Comparison of ENCODE assay signal across 8 cellular contexts in genomic region chr11:64230985-64231365, GRCh38. TPM values are rescaled to one million over a fixed set of nuclear protein-coding genes. Genes with fewer than 3 reads are reported as not detected.
DNase-seq lines count a peak whose midpoint lies in the region; ATAC-seq, FAIRE-seq and TF ChIP-seq lines count a peak whose summit lies in the region.

No MANE protein-coding gene starts in this region.

- no peaks in the 10 kb centered on the region for H3K27me3 ChIP-seq in HL-60 (ENCODE audit: insufficient read depth, poor library complexity, severe bottlenecking)

- no peak for FAIRE-seq in frontal cortex (lab: Jason Lieb, UNC)

- H3K27me3 Mint-ChIP-seq in memory B cell: no peaks in the 10 kb centered on the region

- DNase-seq in HL-60 (ENCODE audit: low read depth in 1 of 2, low spot score in 1 of 2) (peak in 1 of 2 experiments; percentile 72), memory B cell (ENCODE audit: low spot score in 2 of 2) (no peak), frontal cortex (ENCODE audit: low spot score in 2 of 2) (no peak)
- DNase-seq in activated CD4-positive, CD25-positive, alpha-beta regulatory T cell (lab: John Stamatoyannopoulos, UW): no peak

- H3K27ac ChIP-seq in 22Rv1 (peak overlapping the region; percentile 73), HL-60 (replicated peaks) (peak overlapping the region; percentile 79), angular gyrus (ENCODE audit: low read depth, low read length) (peak overlapping the region; percentile 96)

- H3K4me3 ChIP-seq in HL-60 (replicated peaks; ENCODE audit: insufficient read depth, low read length): peak overlapping the region; percentile 73

- TF ChIP-seq CTCF in 22Rv1 (IDR thresholded peaks at IDR 0.05) (no peak), HL-60 (IDR thresholded peaks at IDR 0.05; ENCODE audit: insufficient read depth, low read length) (no peak)

- H3K27ac Mint-ChIP-seq in memory B cell: peak overlapping the region; percentile 96

- H3K9me3 Mint-ChIP-seq in memory B cell: no peaks in the 10 kb centered on the region

- no peaks in the 10 kb centered on the region for H3K36me3 Mint-ChIP-seq in memory B cell

- H3K4me3 Mint-ChIP-seq in memory B cell: peak overlapping the region; percentile 93

- peaks cover 37% of the 10 kb centered on the region for H3K4me1 Mint-ChIP-seq in memory B cell

- ATAC-seq in memory B cell (ENCODE audit: low read depth) (no peak), GM18520 (IDR thresholded peaks at IDR 0.05; ENCODE audit: unreplicated experiment) (no peak), GM21381 (IDR thresholded peaks at IDR 0.05; ENCODE audit: unreplicated experiment) (no peak)

RNA-seq across cellular contexts. Expression of gene DNAJC4, which starts 0.6 kb away (rescaled TPM):
- total RNA-seq in frontal cortex: 9.8 TPM

RNA-seq across cellular contexts. Expression of gene VEGFB, which starts 3.4 kb away (rescaled TPM):
- 17.9 TPM for total RNA-seq in frontal cortex

RNA-seq across cellular contexts. Expression of gene NUDT22, which starts 4.9 kb away (rescaled TPM):
- total RNA-seq in frontal cortex: 12.6 TPM

RNA-seq across cellular contexts. Expression of gene TRPT1, which starts 5.0 kb away (rescaled TPM):
- 10.6 TPM for total RNA-seq in frontal cortex

RNA-seq across cellular contexts. Expression of gene FKBP2, which starts 9.9 kb away (rescaled TPM):
- 26.1 TPM for total RNA-seq in frontal cortex
